In the genomic region with DNA sequence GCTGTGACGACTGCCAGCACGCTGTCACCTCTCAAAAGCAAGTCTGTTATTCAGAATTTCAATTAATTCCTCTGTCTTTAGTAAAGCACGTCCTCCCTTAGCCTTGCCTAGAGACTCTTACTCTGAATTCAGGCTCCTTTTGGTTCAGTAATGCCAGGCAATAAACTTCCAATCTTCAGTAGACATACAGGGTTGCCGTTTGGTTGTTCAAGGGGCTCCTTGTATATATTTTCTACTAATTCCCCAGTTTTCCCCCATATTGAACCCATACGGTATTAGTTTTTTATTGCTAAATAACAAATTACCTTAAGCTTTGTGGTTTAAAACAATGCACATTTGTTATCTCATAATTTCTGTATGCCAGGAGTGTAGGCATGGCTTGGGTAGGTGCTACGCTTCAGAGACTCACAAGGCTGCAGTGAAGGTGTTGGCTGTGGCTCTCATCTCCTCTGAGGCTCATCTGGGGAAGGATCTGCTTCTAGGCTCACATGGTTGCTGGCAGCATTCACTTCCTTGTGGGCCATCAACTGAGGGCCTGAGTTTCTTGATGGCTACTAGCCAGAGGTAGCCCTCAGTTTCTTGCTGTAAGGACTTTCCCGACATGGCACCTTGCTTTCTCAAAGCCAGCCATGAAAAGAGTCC, we compare ENCODE assay signal across 1 cellular context.
TF ChIP-seq lines count a peak whose summit lies in the region.

No MANE protein-coding gene starts in this region.

TF ChIP-seq in GM12878, 131 proteins besides CTCF, POLR2A, EP300 and RAD21 (continued from another document):
- TF ChIP-seq, protein P1, sequence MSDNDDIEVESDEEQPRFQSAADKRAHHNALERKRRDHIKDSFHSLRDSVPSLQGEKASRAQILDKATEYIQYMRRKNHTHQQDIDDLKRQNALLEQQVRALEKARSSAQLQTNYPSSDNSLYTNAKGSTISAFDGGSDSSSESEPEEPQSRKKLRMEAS (IDR thresholded peaks at IDR 0.05; ENCODE audit: low read depth, low read length), result no peak
- TF ChIP-seq CBX5 (IDR thresholded peaks at IDR 0.05; ENCODE audit: low read depth) (no peak), BACH1 (IDR thresholded peaks at IDR 0.05; ENCODE audit: borderline replicate concordance) (no peak), HCFC1 (IDR thresholded peaks at IDR 0.05; ENCODE audit: low read length) (no peak)
TF ChIP-seq in GM12878: peak in this region for 7.
